9 cellular contexts compared by ENCODE assay signal in the genomic region with DNA sequence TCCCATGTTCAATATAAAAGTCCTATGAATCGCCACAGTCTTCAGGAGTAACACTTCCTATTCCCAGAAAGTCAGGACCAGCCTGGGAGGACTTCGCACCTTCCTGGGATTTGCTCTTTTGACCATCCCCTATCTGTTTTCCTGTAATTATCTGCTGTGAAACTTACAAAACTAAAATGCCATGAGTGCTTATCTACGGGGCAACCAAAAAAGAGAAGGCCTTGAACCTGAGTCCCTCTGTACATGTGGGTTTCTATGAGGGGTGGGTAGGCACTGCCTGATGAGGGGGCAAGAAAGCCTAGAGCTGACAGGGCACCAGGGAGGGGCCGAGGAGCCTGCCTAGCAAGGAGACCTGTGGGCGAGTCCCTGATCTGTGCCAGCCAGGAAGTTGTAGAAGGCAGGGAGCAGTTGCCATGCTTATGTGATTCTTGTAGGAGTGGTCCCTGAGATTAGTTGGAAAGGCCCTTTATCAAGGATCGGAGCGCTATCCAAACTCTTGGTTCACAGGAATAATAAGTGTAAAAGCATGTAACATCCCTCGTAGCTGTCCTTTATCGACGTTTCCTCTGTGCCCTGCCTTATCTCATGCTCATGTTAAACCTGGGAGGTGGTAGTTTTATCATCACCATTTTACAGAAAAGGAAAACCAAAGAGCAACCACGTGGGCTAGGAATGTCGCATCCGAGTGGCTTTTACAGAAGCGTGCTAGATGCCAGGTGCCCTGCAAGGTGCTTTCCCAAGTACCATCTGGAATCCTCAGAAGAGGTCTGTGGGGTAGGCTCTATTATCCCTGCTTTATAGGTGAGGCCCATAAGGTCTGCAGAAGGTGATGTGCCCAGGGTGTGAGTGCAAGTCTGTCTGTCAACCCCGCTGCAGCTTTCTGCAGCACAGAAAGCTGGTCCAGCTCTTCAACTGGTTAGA.
DNase-seq lines count a peak whose midpoint lies in the region; ATAC-seq, FAIRE-seq and TF ChIP-seq lines count a peak whose summit lies in the region.
"Had no signal": no experiment of that assay in that cellular context is flagged by ENCODE, and none has a peak within 500 bp of the region (broad histone marks: within the 10 kb centered on the region; RNA-seq: fewer than 3 reads in every experiment).

No MANE protein-coding gene starts in this region.

- H3K4me1 ChIP-seq in OCI-LY1 (ENCODE audit: insufficient read depth, low read length, severe bottlenecking) = peaks cover 57% of the 10 kb centered on the region
- H3K4me1 ChIP-seq in skeletal muscle tissue (ENCODE audit: control insufficient read depth in 3 of 3, insufficient read depth in 3 of 3, low read length in 3 of 3) = peaks cover 13 to 22% (median 21%) of the 10 kb centered on the region in 3 donors

- no peaks in the 10 kb centered on the region for H3K27me3 ChIP-seq in GM06990 (replicated peaks; ENCODE audit: control insufficient read depth, insufficient read depth, low read length)
- H3K27me3 ChIP-seq in OCI-LY1 (ENCODE audit: insufficient read depth, low read length) = no peaks in the 10 kb centered on the region
- no peaks in the 10 kb centered on the region for H3K27me3 ChIP-seq in skeletal muscle tissue (ENCODE audit: control insufficient read depth in 3 of 3, insufficient read depth in 3 of 3, low read length in 3 of 3)

- no peaks in the 10 kb centered on the region for H3K9me3 ChIP-seq in OCI-LY1 (ENCODE audit: low read length)
- H3K9me3 ChIP-seq in skeletal muscle tissue (ENCODE audit: control insufficient read depth in 3 of 3, low read length in 3 of 3) = no peaks in the 10 kb centered on the region

- no peaks in the 10 kb centered on the region for H4K20me1 ChIP-seq in OCI-LY1 (ENCODE audit: insufficient read depth, low read length)

- H3K79me2 ChIP-seq in OCI-LY1 (ENCODE audit: insufficient read depth, low read length) = no peaks in the 10 kb centered on the region

- H3K36me3 ChIP-seq in GM06990 (ENCODE audit: control insufficient read depth, insufficient read depth, low read length) (no peaks in the 10 kb centered on the region), OCI-LY1 (ENCODE audit: insufficient read depth, low read length) (no peaks in the 10 kb centered on the region), skeletal muscle tissue (ENCODE audit: control insufficient read depth in 3 of 3, insufficient read depth in 3 of 3, low read length in 3 of 3) (no peaks in the 10 kb centered on the region)

- DNase-seq in GM06990 (ENCODE audit: extremely low read depth, insufficient read length) (no peak), epithelial cell of prostate (ENCODE audit: low read depth, low spot score) (no peak), NCI-H1092 treated with DMSO at 0.1 percent for 48 hours (lab: John Stamatoyannopoulos, UW) (no peak), D721Med (ENCODE audit: insufficient read length, low spot score) (no peak)
- DNase-seq: NCI-H446 treated with DMSO at 0.1 percent for 48 hours had no signal

- H3K27ac ChIP-seq in OCI-LY1 (ENCODE audit: low read depth, low read length, poor library complexity, severe bottlenecking) (peak overlapping the region; percentile 11), epithelial cell of prostate (peak overlapping the region; percentile 53), skeletal muscle tissue (ENCODE audit: low read depth, low read length) (peak overlapping the region; percentile 54)

- H2AFZ ChIP-seq in OCI-LY1 (ENCODE audit: low read length) = no peak overlapping the region

- no peak overlapping the region for H3K4me2 ChIP-seq in OCI-LY1 (ENCODE audit: low read length)

- H3K9ac ChIP-seq in OCI-LY1 (ENCODE audit: low read length) (no peak overlapping the region), skeletal muscle tissue (ENCODE audit: low read depth in 1 of 3, low read length in 3 of 3) (no peak overlapping the region)

- H3K4me3 ChIP-seq in GM06990 (replicated peaks; ENCODE audit: low read depth, low read length) = peak overlapping the region; percentile 25; the same call in 1 of the 2 replicates
- no peak overlapping the region for H3K4me3 ChIP-seq in OCI-LY1 (ENCODE audit: low read depth, low read length, poor library complexity, severe bottlenecking)
- H3K4me3 ChIP-seq in skeletal muscle tissue (ENCODE audit: low read length in 3 of 3) = no peak overlapping the region

- no peaks in the 10 kb centered on the region for H3F3A ChIP-seq in OCI-LY1 (ENCODE audit: insufficient read depth, low read length)

- no peak for ATAC-seq in GM18519 (IDR thresholded peaks at IDR 0.05; ENCODE audit: low FRiP score, unreplicated experiment)

- TF ChIP-seq CTCF in GM06990 (IDR thresholded peaks at IDR 0.05; ENCODE audit: insufficient read depth, low read length, poor library complexity, severe bottlenecking) (no peak), OCI-LY1 (IDR thresholded peaks at IDR 0.05; ENCODE audit: low read length) (no peak), D721Med (IDR thresholded peaks at IDR 0.05; ENCODE audit: insufficient read depth, missing control alignments) (no peak)

- no peaks in the 10 kb centered on the region for H3K9me2 ChIP-seq in OCI-LY1 (ENCODE audit: low read depth, low read length)

- FAIRE-seq in D721Med (lab: Jason Lieb, UNC) = no peak
- FAIRE-seq: G401.6 had no signal
